ENCODE assay signal across 8 cellular contexts in genomic region chr5:109690456-109691247, GRCh38.
DNase-seq lines count a peak whose midpoint lies in the region; ATAC-seq and TF ChIP-seq lines count a peak whose summit lies in the region.

No MANE protein-coding gene starts in this region.

- peak overlapping the region; percentile 89 for H3K4me3 ChIP-seq in choroid plexus epithelial cell (ENCODE audit: low read depth, low read length)

- DNase-seq in NCI-H2227 treated with DMSO at 0.1 percent for 48 hours (lab: John Stamatoyannopoulos, UW) (peak; percentile 47), choroid plexus epithelial cell (ENCODE audit: low read depth) (peak; percentile 94), kidney glomerular epithelial cell (lab: John Stamatoyannopoulos, UW) (peak; percentile 73), OCI-M2 (lab: John Stamatoyannopoulos, UW; ENCODE audit: unreplicated experiment) (no peak)
- DNase-seq in activated CD4-positive, alpha-beta T cell treated with anti-CD3 and anti-CD28 coated beads for 48 hours: peak; percentile 61
- DNase-seq in stimulated activated CD4-positive, alpha-beta T cell treated with anti-CD3 and anti-CD28 coated beads, Interleukin-12 subunit alpha, Interleukin-12 subunit beta, amount 100 ng/mL, for 48 hours (ENCODE audit: low read depth in 2 of 3, low spot score in 1 of 3): peak; percentile 15 to 41 (median 23)

- peak; percentile 15 for ATAC-seq in HG02763 (IDR thresholded peaks at IDR 0.05; ENCODE audit: unreplicated experiment)

- TF ChIP-seq CTCF in GM12872 (IDR thresholded peaks at IDR 0.05; ENCODE audit: insufficient read depth, low read depth, low read length) (peak; percentile 75), choroid plexus epithelial cell (conservative IDR thresholded peaks at IDR 0.05; ENCODE audit: low read depth, low read length) (peak; percentile 91)
